ENCODE assay signal across 22 cellular contexts in genomic region chr12:78792052-78792698, GRCh38.
DNase-seq lines count a peak whose midpoint lies in the region; ATAC-seq and TF ChIP-seq lines count a peak whose summit lies in the region.
"Had no signal": no experiment of that assay in that cellular context is flagged by ENCODE, and none has a peak within 500 bp of the region (broad histone marks: within the 10 kb centered on the region; RNA-seq: fewer than 3 reads in every experiment).

No MANE protein-coding gene starts in this region.

- peak; percentile 42 for ATAC-seq in body of pancreas
- ATAC-seq: CD8-positive, alpha-beta T cell; GM12878; HCT116 had no signal

- WGBS in body of pancreas, 2 donors, result 38 to 40% methylated on average over 6 of the region's 6 CpGs

- H3K27me3 ChIP-seq in body of pancreas (no peaks in the 10 kb centered on the region), WERI-Rb-1 (ENCODE audit: insufficient read depth, low read depth, severe bottlenecking) (no peaks in the 10 kb centered on the region)
- H3K27me3 ChIP-seq: BLaER1 had no signal

- H3K4me1 ChIP-seq in body of pancreas, result peaks cover 7% of the 10 kb centered on the region
- H3K4me1 ChIP-seq: Caco-2 had no signal

- H3K4me3 ChIP-seq in body of pancreas (no peak overlapping the region), WERI-Rb-1 (ENCODE audit: low read depth, low read length) (no peak overlapping the region)
- H3K4me3 ChIP-seq: BLaER1, GM12878, GM23248 had no signal

- intact Hi-C loops in body of pancreas (cut with DNase I), result no loop called here

- TF ChIP-seq CTCF in body of pancreas (IDR thresholded peaks at IDR 0.05) (no peak), WERI-Rb-1 (IDR thresholded peaks at IDR 0.05; ENCODE audit: low read depth, low read length) (no peak)

- H3K27ac ChIP-seq in body of pancreas (peak overlapping the region in 2 of 4 donors; percentile 34 to 42), WERI-Rb-1 (no peak overlapping the region)
- H3K27ac ChIP-seq: 22Rv1, BLaER1, C4-2B, GM23248 had no signal

- H3K9me3 ChIP-seq in body of pancreas (no peaks in the 10 kb centered on the region), WERI-Rb-1 (ENCODE audit: severe bottlenecking) (peaks cover 10% of the 10 kb centered on the region)
- H3K9me3 ChIP-seq: Caco-2 had no signal

- no peak for TF ChIP-seq POLR2A in body of pancreas (IDR thresholded peaks at IDR 0.05)

- DNase-seq in DMS 273 (lab: John Stamatoyannopoulos, UW; ENCODE audit: unreplicated experiment) (peak; percentile 13), DMS 273 treated with DMSO at 0.1 percent for 48 hours (lab: John Stamatoyannopoulos, UW) (no peak), NCI-H2171 (lab: John Stamatoyannopoulos, UW) (peak; percentile 40), body of pancreas (no peak), occipital lobe (lab: John Stamatoyannopoulos, UW) (peak; percentile 1), WERI-Rb-1 (no peak)
- DNase-seq in activated CD4-positive, CD25-positive, alpha-beta regulatory T cell treated with anti-CD3 and anti-CD28 coated beads, Interleukin-2, amount 50 U/mL, for 72 hours, result no peak
- no peak for DNase-seq in effector CD8-positive, alpha-beta T cell (lab: John Stamatoyannopoulos, UW)
- DNase-seq: Caco-2; CD4-positive, CD25-positive, alpha-beta regulatory T cell; CD8-positive, alpha-beta T cell; DMS153; DMS79; EL; GDM1; GM23248; H9 had no signal

- no peaks in the 10 kb centered on the region for H3K36me3 ChIP-seq in body of pancreas (replicated peaks in 1 of 2; ENCODE audit: insufficient read depth in 1 of 2, low read depth in 2 of 2)
- H3K36me3 ChIP-seq in WERI-Rb-1, result no peaks in the 10 kb centered on the region

Comparison
In these comparisons a context has a peak if more than half of its experiments do, and no peak if none do; other contexts are left out.
1. DNase-seq: peak in DMS 273 (single experiment), NCI-H2171 (single experiment) and occipital lobe (single experiment); none in DMS 273 treated with DMSO at 0.1 percent for 48 hours (single experiment), body of pancreas (0 of 4), activated CD4-positive, CD25-positive, alpha-beta regulatory T cell treated with anti-CD3 and anti-CD28 coated beads, Interleukin-2, amount 50 U/mL, for 72 hours (single experiment), WERI-Rb-1 (single experiment) and effector CD8-positive, alpha-beta T cell (single experiment).